ENCODE assay signal across 1 cellular context in genomic region chr22:31399211-31400022, GRCh38.
TF ChIP-seq lines count a peak whose summit lies in the region.

DRG1 (plus strand) TSS chr22:31399604; CDS start chr22:31399684, 80 bp downstream.

TF ChIP-seq in HepG2, 621 proteins besides CTCF, POLR2A, EP300 and RAD21 (continued from another document and continues in another):
- TF ChIP-seq ZNF704 (CRISPR knock-in tag; IDR thresholded peaks at IDR 0.05; ENCODE audit: borderline replicate concordance): 0 out of 2 replicates have a peak, but pooled peaks have one; percentile 30
- peak; percentile 90 for TF ChIP-seq THAP11 (CRISPR knock-in tag; IDR thresholded peaks at IDR 0.05)
- TF ChIP-seq RXRA (CRISPR knock-in tag; IDR thresholded peaks at IDR 0.05): peak; percentile 92
- peak; percentile 46; the same call in 1 of the 2 replicates for TF ChIP-seq SNAPC5 (CRISPR knock-in tag; IDR thresholded peaks at IDR 0.05; ENCODE audit: borderline replicate concordance)
- peak; percentile 56; the same call in 1 of the 2 replicates for TF ChIP-seq ZNF350 (CRISPR knock-in tag; IDR thresholded peaks at IDR 0.05; ENCODE audit: borderline replicate concordance, low read depth)
- no peak for TF ChIP-seq ZNF546 (CRISPR knock-in tag; conservative IDR thresholded peaks at IDR 0.05)
- 0 out of 2 replicates have a peak, but pooled peaks have one; percentile 62 for TF ChIP-seq ZNF136 (CRISPR knock-in tag; IDR thresholded peaks at IDR 0.05; ENCODE audit: low read depth)
- TF ChIP-seq CSRNP2 (CRISPR knock-in tag; conservative IDR thresholded peaks at IDR 0.05; ENCODE audit: low read depth): no peak
- TF ChIP-seq GMEB2 (CRISPR knock-in tag; IDR thresholded peaks at IDR 0.05; ENCODE audit: low read depth): peak; percentile 63; the same call in 1 of the 2 replicates
- TF ChIP-seq GPN1 (CRISPR knock-in tag; IDR thresholded peaks at IDR 0.05; ENCODE audit: borderline replicate concordance): no peak
- no peak for TF ChIP-seq TCF12 (IDR thresholded peaks at IDR 0.05)
- no peak for TF ChIP-seq TCF12 (CRISPR knock-in tag; IDR thresholded peaks at IDR 0.05)
- peak; percentile 94 for TF ChIP-seq RBFOX2 (IDR thresholded peaks at IDR 0.05; ENCODE audit: low read depth, low read length)
- TF ChIP-seq MXD1 (CRISPR knock-in tag; IDR thresholded peaks at IDR 0.05): peak; percentile 60
- TF ChIP-seq ZNF800 (CRISPR knock-in tag; IDR thresholded peaks at IDR 0.05): peak; percentile 79
- TF ChIP-seq TMF1 (CRISPR knock-in tag; IDR thresholded peaks at IDR 0.05; ENCODE audit: low read depth): no peak
- TF ChIP-seq TAF15 (IDR thresholded peaks at IDR 0.05; ENCODE audit: low read depth, low read length, poor library complexity, severe bottlenecking): no peak
- TF ChIP-seq HES4 (CRISPR knock-in tag; IDR thresholded peaks at IDR 0.05; ENCODE audit: borderline replicate concordance): peak; percentile 57; the same call in 1 of the 2 replicates
- TF ChIP-seq LRRFIP1 (CRISPR knock-in tag; conservative IDR thresholded peaks at IDR 0.05): no peak
- peak; percentile 47 for TF ChIP-seq GATAD2A (CRISPR knock-in tag; IDR thresholded peaks at IDR 0.05)
- peak; percentile 81; the same call in 1 of the 2 replicates for TF ChIP-seq MEIS2 (CRISPR knock-in tag; IDR thresholded peaks at IDR 0.05)
- no peak for TF ChIP-seq SMARCE1 (IDR thresholded peaks at IDR 0.05; ENCODE audit: borderline replicate concordance)
- TF ChIP-seq NFKBIZ (CRISPR knock-in tag; IDR thresholded peaks at IDR 0.05): no peak
- no peak for TF ChIP-seq ZNF3 (CRISPR knock-in tag; IDR thresholded peaks at IDR 0.05)
- TF ChIP-seq ZNF121 (CRISPR knock-in tag; IDR thresholded peaks at IDR 0.05): 0 out of 2 replicates have a peak, but pooled peaks have one; percentile 52
- no peak for TF ChIP-seq CAMTA2 (CRISPR knock-in tag; IDR thresholded peaks at IDR 0.05; ENCODE audit: borderline replicate concordance)
- peak; percentile 94 for TF ChIP-seq KMT2A (CRISPR knock-in tag; IDR thresholded peaks at IDR 0.05)
- TF ChIP-seq SALL1 (CRISPR knock-in tag; IDR thresholded peaks at IDR 0.05): peak; percentile 82
- no peak for TF ChIP-seq MTA3 (CRISPR knock-in tag; IDR thresholded peaks at IDR 0.05)
- peak; percentile 67 for TF ChIP-seq MED8 (CRISPR knock-in tag; IDR thresholded peaks at IDR 0.05; ENCODE audit: insufficient replicate concordance)
- TF ChIP-seq ZNF781 (CRISPR knock-in tag; IDR thresholded peaks at IDR 0.05; ENCODE audit: borderline replicate concordance, not compliant biosample characterization): no peak
- TF ChIP-seq TBL1XR1 (IDR thresholded peaks at IDR 0.05; ENCODE audit: borderline replicate concordance, low read length, partially characterized antibody): peak; percentile 43
- TF ChIP-seq AGO2 (optimal IDR thresholded peaks at IDR 0.05; ENCODE audit: low read depth, low read length): no peak
- peak in 1 of 2 experiments; percentile 55; a peak in 2 of 4 replicates for TF ChIP-seq ATF4 (CRISPR knock-in tag; IDR thresholded peaks at IDR 0.05)
- TF ChIP-seq FOXJ3 (CRISPR knock-in tag; IDR thresholded peaks at IDR 0.05; ENCODE audit: borderline replicate concordance): peak; percentile 46; the same call in 1 of the 2 replicates
- TF ChIP-seq HCFC1 (IDR thresholded peaks at IDR 0.05; ENCODE audit: low read depth, low read length): no peak; the same call in 1 of the 2 replicates
- TF ChIP-seq ZNF232 (CRISPR knock-in tag; IDR thresholded peaks at IDR 0.05; ENCODE audit: borderline replicate concordance): peak; percentile 81
- peak; percentile 78 for TF ChIP-seq RARA (CRISPR knock-in tag; IDR thresholded peaks at IDR 0.05)
- peak; percentile 66; the same call in 1 of the 2 replicates for TF ChIP-seq ZNF451 (CRISPR knock-in tag; IDR thresholded peaks at IDR 0.05)
- TF ChIP-seq SRSF9 (IDR thresholded peaks at IDR 0.05; ENCODE audit: borderline replicate concordance, insufficient read depth, low read depth, low read length, poor library complexity, severe bottlenecking): no peak
- peak; percentile 45; the same call in 1 of the 2 replicates for TF ChIP-seq HNF1B (CRISPR knock-in tag; IDR thresholded peaks at IDR 0.05)
- no peak for TF ChIP-seq ZNF652 (CRISPR knock-in tag; IDR thresholded peaks at IDR 0.05; ENCODE audit: borderline replicate concordance, low read depth)
- no peak for TF ChIP-seq ZNF577 (CRISPR knock-in tag; IDR thresholded peaks at IDR 0.05; ENCODE audit: borderline replicate concordance, low read depth)
- no peak; the same call in 1 of the 2 replicates for TF ChIP-seq ZBTB4 (CRISPR knock-in tag; IDR thresholded peaks at IDR 0.05; ENCODE audit: borderline replicate concordance)
